ENCODE assay signal across 11 cellular contexts in genomic region chr5:63439537-63439936, GRCh38.
"Had no signal": no experiment of that assay in that cellular context is flagged by ENCODE, and none has a peak within 500 bp of the region (broad histone marks: within the 10 kb centered on the region; RNA-seq: fewer than 3 reads in every experiment).

No MANE protein-coding gene starts in this region.

- H3K9me3 ChIP-seq: heart right ventricle had no signal

- H3K27ac ChIP-seq: cardiac muscle cell, heart right ventricle had no signal

- DNase-seq: activated CD4-positive, alpha-beta memory T cell treated with anti-CD3 and anti-CD28 coated beads, Interleukin-2, amount 10 ng/mL, durations not matched to agents 7 days and 5 days; activated CD8-positive, alpha-beta memory T cell treated with anti-CD3 and anti-CD28 coated beads, Interleukin-2, amount 50 U/mL, for 4 hours; activated naive CD4-positive, alpha-beta T cell treated with Interleukin-2 at 50 U/mL for 16 hours; activated T-cell treated with anti-CD3 and anti-CD28 coated beads, Interleukin-2, amount 50 U/mL, for 72 hours; heart right ventricle; mammary epithelial cell; nephron progenitor cell; stimulated activated CD4-positive, alpha-beta T cell treated with anti-CD3 and anti-CD28 coated beads, Interleukin-12 subunit alpha, Interleukin-12 subunit beta, amount 100 ng/mL, for 4 hours; stimulated activated CD4-positive, alpha-beta T cell treated with anti-CD3 and anti-CD28 coated beads, Interleukin-2, amount 100 ng/mL, for 48 hours; stimulated activated naive CD4-positive, alpha-beta T cell treated with Interleukin-2 at 50 U/mL for 16 hours had no signal

- H3K4me3 ChIP-seq: cardiac muscle cell, heart right ventricle had no signal

- ATAC-seq: activated T-cell treated with anti-CD3 and anti-CD28 coated beads, Interleukin-2, amount 50 U/mL, for 72 hours; heart right ventricle had no signal

- H3K36me3 ChIP-seq: cardiac muscle cell, heart right ventricle had no signal

- H3K4me1 ChIP-seq: heart right ventricle had no signal

- H3K27me3 ChIP-seq: cardiac muscle cell, heart right ventricle had no signal
